ENCODE assay signal across 10 cellular contexts in genomic region chr15:58221591-58222241, GRCh38.
A peak's percentile ranks its signal among the peaks of the same experiment; 100 is the strongest.
DNase-seq lines count a peak whose midpoint lies in the region; ATAC-seq and TF ChIP-seq lines count a peak whose summit lies in the region.
"Had no signal": no experiment of that assay in that cellular context is flagged by ENCODE, and none has a peak within 500 bp of the region (broad histone marks: within the 10 kb centered on the region; RNA-seq: fewer than 3 reads in every experiment).

No MANE protein-coding gene starts in this region.

- H3K27ac ChIP-seq in GM23248 = no peak overlapping the region
- no peak overlapping the region for H3K27ac ChIP-seq in SU-DHL-6 (ENCODE audit: low read depth, low read length)

- DNase-seq in AG09319 (ENCODE audit: extremely low read depth, low read depth) (no peak), GM23248 (peak; percentile 56), iPS-NIHi7 (ENCODE audit: extremely low spot score) (peak; percentile 71), DMS153 treated with DMSO at 0.1 percent for 48 hours (lab: John Stamatoyannopoulos, UW; ENCODE audit: unreplicated experiment) (no peak)
- DNase-seq: activated naive CD8-positive, alpha-beta T cell treated with anti-CD3 and anti-CD28 coated beads, Interleukin-2, amount 10 ng/mL, durations not matched to agents 7 days and 5 days; stimulated activated naive CD4-positive, alpha-beta T cell treated with Interleukin-2 at 50 U/mL for 16 hours had no signal

- no peaks in the 10 kb centered on the region for H4K20me1 ChIP-seq in GM23248 (ENCODE audit: insufficient read depth)
- no peaks in the 10 kb centered on the region for H4K20me1 ChIP-seq in SU-DHL-6 (ENCODE audit: low read depth, low read length)

- H3K9me3 ChIP-seq in GM23248 (ENCODE audit: low read depth) = no peaks in the 10 kb centered on the region
- no peaks in the 10 kb centered on the region for H3K9me3 ChIP-seq in SU-DHL-6 (ENCODE audit: insufficient read depth, low read length)

- TF ChIP-seq CTCF in AG09319 (IDR thresholded peaks at IDR 0.05; ENCODE audit: low read depth, low read length) (peak; percentile 72), SU-DHL-6 (IDR thresholded peaks at IDR 0.05; ENCODE audit: insufficient read depth, low read length, poor library complexity, severe bottlenecking) (peak; percentile 10)

- H3K9me2 ChIP-seq in GM23248 (ENCODE audit: insufficient read depth) (no peaks in the 10 kb centered on the region), SU-DHL-6 (replicated peaks; ENCODE audit: insufficient read depth, low read length) (no peaks in the 10 kb centered on the region)

- H3F3A ChIP-seq in GM23248 (ENCODE audit: insufficient read depth) (peaks cover 14% of the 10 kb centered on the region), SU-DHL-6 (ENCODE audit: insufficient read depth) (no peaks in the 10 kb centered on the region)

- H3K27me3 ChIP-seq in GM23248 (replicated peaks; ENCODE audit: insufficient read depth) (no peaks in the 10 kb centered on the region), SU-DHL-6 (ENCODE audit: low read length) (no peaks in the 10 kb centered on the region)

- H3K36me3 ChIP-seq in GM23248 (ENCODE audit: low read depth) (no peaks in the 10 kb centered on the region), SU-DHL-6 (ENCODE audit: low read length) (no peaks in the 10 kb centered on the region)

- ATAC-seq in HG02840 (IDR thresholded peaks at IDR 0.05; ENCODE audit: low FRiP score, unreplicated experiment) (no peak), HG03045 (IDR thresholded peaks at IDR 0.05; ENCODE audit: unreplicated experiment) (no peak), GM19397 (IDR thresholded peaks at IDR 0.05; ENCODE audit: unreplicated experiment) (no peak)

- peaks cover 8% of the 10 kb centered on the region for H3K4me1 ChIP-seq in GM23248 (ENCODE audit: insufficient read depth)

- no peak overlapping the region for H2AFZ ChIP-seq in GM23248
- no peak overlapping the region for H2AFZ ChIP-seq in SU-DHL-6 (ENCODE audit: low read depth, low read length, severe bottlenecking)

- H3K4me2 ChIP-seq in GM23248 (ENCODE audit: unreplicated experiment) = no peak overlapping the region
- H3K4me2 ChIP-seq in SU-DHL-6 (ENCODE audit: low read depth, low read length, poor library complexity, severe bottlenecking) = no peak overlapping the region

- H3K79me2 ChIP-seq in GM23248 (ENCODE audit: insufficient read depth) (no peaks in the 10 kb centered on the region), SU-DHL-6 (ENCODE audit: insufficient read depth, low read length) (no peaks in the 10 kb centered on the region)

- no peak overlapping the region for H3K4me3 ChIP-seq in GM23248
- no peak overlapping the region for H3K4me3 ChIP-seq in SU-DHL-6 (ENCODE audit: insufficient read depth, low read length, poor library complexity, severe bottlenecking)

- no peak overlapping the region for H3K9ac ChIP-seq in GM23248
- H3K9ac ChIP-seq in SU-DHL-6 (ENCODE audit: low read length) = no peak overlapping the region

- in situ Hi-C loops in GM23248 (cut with MboI) = no loop called here

- WGBS in GM23248 (ENCODE audit: low coverage in 1 of 2, low lambda C conversion rate in 2 of 2, missing lambda C conversion rate in 2 of 2), 2 experiments = 23 to 25% methylated on average over 3 of the region's 3 CpGs

Comparison
In these comparisons a context has a peak if more than half of its experiments do, and no peak if none do; other contexts are left out.
1. DNase-seq: peak in GM23248 (single experiment) and iPS-NIHi7 (single experiment); none in AG09319 (single experiment) and DMS153 treated with DMSO at 0.1 percent for 48 hours (single experiment).